24 cellular contexts compared by ENCODE assay signal in genomic region chr3:31468433-31468832, GRCh38.
"Had no signal": no experiment of that assay in that cellular context is flagged by ENCODE, and none has a peak within 500 bp of the region (broad histone marks: within the 10 kb centered on the region; RNA-seq: fewer than 3 reads in every experiment).

No MANE protein-coding gene starts in this region.

- H3K27ac Mint-ChIP-seq: dendritic cell treated with granulocyte-macrophage colony-stimulating factor and Interleukin-4, amounts not matched to agents 40 ng/mL and 50 ng/mL, for 4 days; effector memory CD8-positive, alpha-beta T cell; endodermal cell had no signal

- ATAC-seq: effector memory CD8-positive, alpha-beta T cell; esophagus mucosa; foreskin keratinocyte; gastrocnemius medialis; gastroesophageal sphincter; heart left ventricle; heart right ventricle had no signal

- H3K27me3 Mint-ChIP-seq: dendritic cell treated with granulocyte-macrophage colony-stimulating factor and Interleukin-4, amounts not matched to agents 40 ng/mL and 50 ng/mL, for 4 days; effector memory CD8-positive, alpha-beta T cell had no signal

- H3K36me3 ChIP-seq: colonic mucosa, esophagus squamous epithelium, gastrocnemius medialis, gastroesophageal sphincter, heart left ventricle, heart right ventricle had no signal

- H3K27me3 ChIP-seq: colonic mucosa, esophagus squamous epithelium, gastrocnemius medialis, gastroesophageal sphincter, heart left ventricle, heart right ventricle had no signal

- H3K27ac ChIP-seq: colonic mucosa, coronary artery, dorsolateral prefrontal cortex, epithelial cell of prostate, esophagus squamous epithelium, foreskin keratinocyte, gastrocnemius medialis, gastroesophageal sphincter, heart left ventricle, heart right ventricle had no signal

- H3K9me3 ChIP-seq: colonic mucosa, esophagus squamous epithelium, gastrocnemius medialis, gastroesophageal sphincter, heart left ventricle, heart right ventricle had no signal

- H3K4me1 ChIP-seq: colonic mucosa, foreskin keratinocyte, gastrocnemius medialis, gastroesophageal sphincter, heart left ventricle, heart right ventricle had no signal

- H3K9me3 Mint-ChIP-seq: effector memory CD8-positive, alpha-beta T cell; endodermal cell had no signal

- H3K4me3 Mint-ChIP-seq: dendritic cell treated with granulocyte-macrophage colony-stimulating factor and Interleukin-4, amounts not matched to agents 40 ng/mL and 50 ng/mL, for 4 days; effector memory CD8-positive, alpha-beta T cell; endodermal cell had no signal

- DNase-seq: colonic mucosa; cortex of kidney; dermis blood vessel endothelial cell; dorsolateral prefrontal cortex; effector CD4-positive, alpha-beta T cell; effector CD8-positive, alpha-beta T cell; effector memory CD4-positive, alpha-beta T cell; effector memory CD8-positive, alpha-beta T cell; endodermal cell; erythroblast; esophagus squamous epithelium; foreskin fibroblast; foreskin keratinocyte; foreskin melanocyte; gastrocnemius medialis; glutamatergic neuron; head of caudate nucleus; heart left ventricle; heart right ventricle had no signal

- H3K4me3 ChIP-seq: colonic mucosa, coronary artery, dorsolateral prefrontal cortex, esophagus squamous epithelium, gastrocnemius medialis, gastroesophageal sphincter, heart left ventricle, heart right ventricle had no signal
